In genomic region chr14:42535397-42535796, GRCh38 we compare ENCODE assay signal across 20 cellular contexts.
A peak's percentile ranks its signal among the peaks of the same experiment; 100 is the strongest.
DNase-seq lines count a peak whose midpoint lies in the region; ATAC-seq, FAIRE-seq and TF ChIP-seq lines count a peak whose summit lies in the region.
"Had no signal": no experiment of that assay in that cellular context is flagged by ENCODE, and none has a peak within 500 bp of the region (broad histone marks: within the 10 kb centered on the region; RNA-seq: fewer than 3 reads in every experiment).

No MANE protein-coding gene starts in this region.

- no peak overlapping the region for H2BK5ac ChIP-seq in H1 (ENCODE audit: low read depth, low read length)

- H3K9me2 ChIP-seq in Karpas-422 (replicated peaks; ENCODE audit: insufficient read depth, low read length) = no peaks in the 10 kb centered on the region

- TF ChIP-seq CTCF in A673 (conservative IDR thresholded peaks at IDR 0.05; ENCODE audit: low read depth, low read length) (0 out of 2 replicates have a peak, but pooled peaks have one; percentile 13), OCI-LY3 (IDR thresholded peaks at IDR 0.05; ENCODE audit: low read depth, low read length) (peak; percentile 34), H1 (IDR thresholded peaks at IDR 0.05; ENCODE audit: control extremely low read depth in 1 of 3, insufficient read depth in 1 of 3, low read depth in 1 of 3, low read length in 3 of 3) (peak; percentile 21 to 45 (median 26); a peak in 3 of 4 replicates), stomach (IDR thresholded peaks at IDR 0.05) (no peak)

- no peak overlapping the region for H3K4ac ChIP-seq in H1 (replicated peaks; ENCODE audit: insufficient read length, low read depth, low read length)

- no peak overlapping the region for H3K14ac ChIP-seq in H1 (ENCODE audit: insufficient read length)

- WGBS in H1 (ENCODE audit: extremely low coverage in 1 of 2, insufficient coverage in 1 of 2, insufficient read length in 1 of 2, insufficient replicate concordance in 2 of 2, low coverage in 1 of 2, low lambda C conversion rate in 2 of 2, missing lambda C conversion rate in 1 of 2), 2 experiments = 87% methylated on average over 9 of the region's 10 CpGs; no CpG with 5 or more reads in 1 of the 2 experiments
- 74 to 88% (median 80%) methylated on average over 8 to 10 of the region's 10 CpGs for WGBS in stomach, 5 donors

- no peak overlapping the region for H4K5ac ChIP-seq in H1 (ENCODE audit: insufficient read length, low read depth, low read length)

- H3K27ac ChIP-seq in A673 (ENCODE audit: low read depth, low read length, poor library complexity, severe bottlenecking) = no peak overlapping the region
- no peak overlapping the region for H3K27ac ChIP-seq in Karpas-422 (ENCODE audit: low read length)
- H3K27ac ChIP-seq in OCI-LY3 (ENCODE audit: low read length) = no peak overlapping the region
- H3K27ac ChIP-seq in H1 (ENCODE audit: low read depth, low read length) = no peak overlapping the region
- no peak overlapping the region for H3K27ac ChIP-seq in stomach
- H3K27ac ChIP-seq: GM23248 had no signal

- DNase-seq in A673 (ENCODE audit: low spot score) = no peak
- peak; percentile 69 for DNase-seq in Karpas-422
- no peak for DNase-seq in H1 (ENCODE audit: low read depth in 1 of 2, low spot score in 2 of 2)
- DNase-seq in stomach = no peak
- no peak for DNase-seq in NCI-H1436 (lab: John Stamatoyannopoulos, UW)
- no peak for DNase-seq in DMS 273 (lab: John Stamatoyannopoulos, UW; ENCODE audit: unreplicated experiment)
- DNase-seq: Caco-2; CD4-positive, alpha-beta T cell; DMS153; EL; GM23248; NCI-H1105 treated with DMSO at 0.1 percent for 48 hours; NCI-H187; NCI-H226; NCI-H524; NCI-H82 had no signal

- TF ChIP-seq RAD21 in H1 (IDR thresholded peaks at IDR 0.05 in 1 of 2, conservative IDR thresholded peaks at IDR 0.05 in 1 of 2; ENCODE audit: low read depth in 2 of 2, low read length in 2 of 2) = peak in 1 of 2 experiments; percentile 27; a peak in 1 of 4 replicates

- H3K36me3 ChIP-seq in A673 (ENCODE audit: insufficient read depth, low read length, poor library complexity, severe bottlenecking) = no peaks in the 10 kb centered on the region
- no peaks in the 10 kb centered on the region for H3K36me3 ChIP-seq in Karpas-422 (ENCODE audit: insufficient read depth, low read length)
- no peaks in the 10 kb centered on the region for H3K36me3 ChIP-seq in OCI-LY3 (replicated peaks; ENCODE audit: low read depth, low read length)
- H3K36me3 ChIP-seq in H1 (ENCODE audit: control insufficient read depth in 2 of 4, insufficient read depth in 4 of 4, low read length in 3 of 4) = no peaks in the 10 kb centered on the region
- no peaks in the 10 kb centered on the region for H3K36me3 ChIP-seq in stomach

- no peak overlapping the region for H4K91ac ChIP-seq in H1 (replicated peaks; ENCODE audit: insufficient read length, low read length)

- no peak for TF ChIP-seq EP300 in H1 (IDR thresholded peaks at IDR 0.05; ENCODE audit: borderline replicate concordance in 1 of 2, low read depth in 2 of 2, low read length in 2 of 2)
- no peak for TF ChIP-seq EP300 in stomach (IDR thresholded peaks at IDR 0.05)

- no peak overlapping the region for H2BK12ac ChIP-seq in H1 (ENCODE audit: low read depth, low read length)

- no peak for TF ChIP-seq POLR2A in H1 (IDR thresholded peaks at IDR 0.05; ENCODE audit: control extremely low read depth in 1 of 2, low read depth in 2 of 2, low read length in 2 of 2)
- TF ChIP-seq POLR2A in stomach (IDR thresholded peaks at IDR 0.05) = no peak

- H3K79me2 ChIP-seq in Karpas-422 (ENCODE audit: low read length) (no peaks in the 10 kb centered on the region), OCI-LY3 (ENCODE audit: low read length) (no peaks in the 10 kb centered on the region), H1 (ENCODE audit: control insufficient read depth in 1 of 2, insufficient read depth in 2 of 2, low read length in 2 of 2) (no peaks in the 10 kb centered on the region)

- intact Hi-C loops in A673 (cut with micrococcal nuclease; ENCODE audit: unreplicated experiment) = no loop called here
- intact Hi-C loops in stomach (cut with DNase I; ENCODE audit: low total_unique reads) = no loop called here

- no peaks in the 10 kb centered on the region for H3K27me3 ChIP-seq in A673 (replicated peaks; ENCODE audit: insufficient read depth, low read depth, low read length, poor library complexity)
- no peaks in the 10 kb centered on the region for H3K27me3 ChIP-seq in Karpas-422 (ENCODE audit: low read length)
- no peaks in the 10 kb centered on the region for H3K27me3 ChIP-seq in OCI-LY3 (ENCODE audit: low read depth, low read length)
- no peaks in the 10 kb centered on the region for H3K27me3 ChIP-seq in H1 (replicated peaks in 1 of 4; ENCODE audit: control insufficient read depth in 3 of 4, extremely low read depth in 1 of 4, insufficient read depth in 3 of 4, low read length in 3 of 4)
- no peaks in the 10 kb centered on the region for H3K27me3 ChIP-seq in stomach

- no peak overlapping the region for H2BK20ac ChIP-seq in H1 (ENCODE audit: low read length)

- H3K23me2 ChIP-seq in H1 (ENCODE audit: low read depth, low read length) = no peaks in the 10 kb centered on the region

- H3K79me1 ChIP-seq in H1 (ENCODE audit: low read depth, low read length) = no peaks in the 10 kb centered on the region

- H2AFZ ChIP-seq in Karpas-422 (ENCODE audit: low read length) = peak overlapping the region; percentile 87
- H2AFZ ChIP-seq in OCI-LY3 (ENCODE audit: low read depth, low read length) = 0 out of 2 replicates have a peak overlapping the region, but pooled peaks have one; percentile 40
- no peak overlapping the region; the same call in 1 of the 2 replicates for H2AFZ ChIP-seq in H1 (ENCODE audit: low read length)
- H2AFZ ChIP-seq: GM23248 had no signal

- POLR2A ChIA-PET in A673 (lab: Charles Lee; ENCODE audit: low non-redundant PET) = no interaction called here
- POLR2A ChIA-PET in H1 (lab: Charles Lee; ENCODE audit: partially characterized antibody) = no interaction called here

- H3K4me3 ChIP-seq in A673 (ENCODE audit: low read depth, low read length, poor library complexity, severe bottlenecking) (no peak overlapping the region), Karpas-422 (ENCODE audit: low read length) (peak overlapping the region; percentile 58), OCI-LY3 (ENCODE audit: low read length) (peak overlapping the region; percentile 71), H1 (ENCODE audit: extremely low read depth in 1 of 4, insufficient read depth in 2 of 4, low read depth in 3 of 4, low read length in 4 of 4) (no peak overlapping the region), stomach (no peak overlapping the region)
- H3K4me3 ChIP-seq: GM23248 had no signal

- peak overlapping the region; percentile 53 for H3K4me2 ChIP-seq in Karpas-422 (ENCODE audit: low read depth, low read length, poor library complexity, severe bottlenecking)
- H3K4me2 ChIP-seq in OCI-LY3 (ENCODE audit: low read length) = peak overlapping the region; percentile 27; the same call in 1 of the 2 replicates
- H3K4me2 ChIP-seq in H1 (ENCODE audit: insufficient read depth in 1 of 2, low read depth in 2 of 2, low read length in 2 of 2) = no peak overlapping the region

- H4K8ac ChIP-seq in H1 (ENCODE audit: extremely low read depth, insufficient read depth, low read length) = no peak overlapping the region

- H3K18ac ChIP-seq in H1 (ENCODE audit: extremely low read depth, low read length) = no peak overlapping the region

- H3K9ac ChIP-seq in Karpas-422 (ENCODE audit: low read length) = peak overlapping the region; percentile 50
- peak overlapping the region; percentile 50; the same call in 1 of the 2 replicates for H3K9ac ChIP-seq in OCI-LY3 (ENCODE audit: low read length)
- H3K9ac ChIP-seq in H1 (replicated peaks in 1 of 4; ENCODE audit: extremely low read depth in 1 of 4, low read depth in 3 of 4, low read length in 3 of 4) = no peak overlapping the region
- H3K9ac ChIP-seq: GM23248 had no signal

- H3K9me3 ChIP-seq in A673 (ENCODE audit: low read depth, low read length, poor library complexity, severe bottlenecking) (no peaks in the 10 kb centered on the region), Karpas-422 (ENCODE audit: low read length) (no peaks in the 10 kb centered on the region), OCI-LY3 (ENCODE audit: insufficient read depth, low read length) (no peaks in the 10 kb centered on the region), H1 (ENCODE audit: insufficient read depth in 2 of 2, low read depth in 1 of 2, low read length in 1 of 2) (no peaks in the 10 kb centered on the region), stomach (no peaks in the 10 kb centered on the region)
- H3K9me3 ChIP-seq: Caco-2 had no signal

- FAIRE-seq in H1 (lab: Jason Lieb, UNC) = no peak
- FAIRE-seq: GM12891, GM19239 had no signal

- no peaks in the 10 kb centered on the region for H3K4me1 ChIP-seq in A673 (ENCODE audit: insufficient read depth, low read length, poor library complexity, severe bottlenecking)
- H3K4me1 ChIP-seq in Karpas-422 (ENCODE audit: low read length) = no peaks in the 10 kb centered on the region
- no peaks in the 10 kb centered on the region for H3K4me1 ChIP-seq in OCI-LY3 (ENCODE audit: low read length)
- no peaks in the 10 kb centered on the region for H3K4me1 ChIP-seq in H1 (replicated peaks in 1 of 4; ENCODE audit: control insufficient read depth in 3 of 4, insufficient read depth in 4 of 4, low read length in 3 of 4)
- H3K4me1 ChIP-seq in stomach = no peaks in the 10 kb centered on the region
- H3K4me1 ChIP-seq: Caco-2 had no signal

- H3K23ac ChIP-seq in H1 (ENCODE audit: insufficient read length) = no peak overlapping the region

- no peak overlapping the region for H2BK15ac ChIP-seq in H1 (ENCODE audit: low read length)

- no peak overlapping the region for H2BK120ac ChIP-seq in H1 (replicated peaks; ENCODE audit: low read depth, low read length)

- H3K56ac ChIP-seq in H1 (replicated peaks; ENCODE audit: insufficient read length, low read depth, low read length) = no peak overlapping the region

- no peak overlapping the region for H2AK5ac ChIP-seq in H1 (ENCODE audit: low read depth, low read length)

- no peaks in the 10 kb centered on the region for H4K20me1 ChIP-seq in Karpas-422 (ENCODE audit: insufficient read depth, low read depth, low read length)
- no peaks in the 10 kb centered on the region for H4K20me1 ChIP-seq in OCI-LY3 (ENCODE audit: insufficient read depth, low read length)
- no peaks in the 10 kb centered on the region for H4K20me1 ChIP-seq in H1 (replicated peaks in 1 of 2; ENCODE audit: control insufficient read depth in 1 of 2, insufficient read depth in 2 of 2, low read length in 2 of 2)

- CTCF ChIA-PET in A673 (lab: Charles Lee) (no interaction called here), H1 (lab: Charles Lee; ENCODE audit: partially characterized antibody) (interaction anchor here (0.7 kb wide), 1 partner anchor 67 kb away, joined by 4 read pairs; no protein-coding TSS in a partner anchor)

- ATAC-seq in HG02885 (IDR thresholded peaks at IDR 0.05; ENCODE audit: poor library complexity, unreplicated experiment) = no peak

- BruUV-seq in A673 (replicated peaks; lab: Mats Ljungman, UMichigan) = no TSS peak

TF ChIP-seq in H1, 55 proteins besides CTCF, POLR2A, EP300 and RAD21 (continues in another document):
- TF ChIP-seq TAF7 (optimal IDR thresholded peaks at IDR 0.05; ENCODE audit: borderline replicate concordance, low read depth, low read length) (no peak), KDM1A (IDR thresholded peaks at IDR 0.05; ENCODE audit: borderline replicate concordance, low read length) (no peak), ZNF274 (IDR thresholded peaks at IDR 0.05; ENCODE audit: borderline replicate concordance, extremely low read depth, low read length) (no peak)

Comparison
In these comparisons a context has a peak if more than half of its experiments do, and no peak if none do; other contexts are left out.
1. H3K4me3 ChIP-seq: peak in Karpas-422 (single experiment) and OCI-LY3 (single experiment); none in A673 (single experiment), H1 (0 of 4) and stomach (0 of 4).
2. CTCF ChIP-seq: peak in A673 (single experiment), OCI-LY3 (single experiment) and H1 (3 of 3); none in stomach (0 of 7).
3. H3K4me2 ChIP-seq: peak in Karpas-422 (single experiment) and OCI-LY3 (single experiment); none in H1 (0 of 2).
4. H3K9ac ChIP-seq: peak in Karpas-422 (single experiment) and OCI-LY3 (single experiment); none in H1 (0 of 4).